Comparison of ENCODE assay signal across 29 cellular contexts in genomic region chr22:25698461-25698860, GRCh38. TPM values are rescaled to one million over a fixed set of nuclear protein-coding genes. Genes with fewer than 3 reads are reported as not detected.
A peak's percentile ranks its signal among the peaks of the same experiment; 100 is the strongest.
DNase-seq lines count a peak whose midpoint lies in the region; ATAC-seq and TF ChIP-seq lines count a peak whose summit lies in the region.
"Had no signal": no experiment of that assay in that cellular context is flagged by ENCODE, and none has a peak within 500 bp of the region (broad histone marks: within the 10 kb centered on the region; RNA-seq: fewer than 3 reads in every experiment).

No MANE protein-coding gene starts in this region.

- H3K36me3 ChIP-seq in SJCRH30, result peaks cover 67% of the 10 kb centered on the region
- H3K36me3 ChIP-seq in endodermal cell (ENCODE audit: control insufficient read depth, insufficient read depth, low read length), result no peaks in the 10 kb centered on the region
- no peaks in the 10 kb centered on the region for H3K36me3 ChIP-seq in osteoblast (ENCODE audit: insufficient read depth, low read length)
- H3K36me3 ChIP-seq: brain microvascular endothelial cell, HAP-1, MG63, thyroid gland had no signal

- H3K9me3 ChIP-seq in SJCRH30 (replicated peaks), result no peaks in the 10 kb centered on the region
- H3K9me3 ChIP-seq in endodermal cell (ENCODE audit: control insufficient read depth, low read length), result no peaks in the 10 kb centered on the region
- no peaks in the 10 kb centered on the region for H3K9me3 ChIP-seq in osteoblast (ENCODE audit: low read depth, low read length)
- H3K9me3 ChIP-seq: BLaER1, HAP-1, MG63, SK-N-SH, thyroid gland had no signal

- H3K9me3 Mint-ChIP-seq in endodermal cell, result no peaks in the 10 kb centered on the region
- H3K9me3 Mint-ChIP-seq: stimulated activated naive CD8-positive, alpha-beta T cell treated with anti-CD3 and anti-CD28 coated beads, Interleukin-15, Interleukin-2, amounts not matched to agents 100 ng/mL and 50 ng/mL, for 24 hours had no signal

- no peaks in the 10 kb centered on the region for H3K4me1 Mint-ChIP-seq in endodermal cell

- DNase-seq in ELF-1 (ENCODE audit: low read depth, low spot score), result peak; percentile 75
- DNase-seq in SJCRH30, result no peak
- DNase-seq in endodermal cell, result no peak
- peak; percentile 59 for DNase-seq in osteoblast (ENCODE audit: insufficient read length, low spot score, missing footprints)
- no peak for DNase-seq in hypothalamus (lab: John Stamatoyannopoulos, UW)
- no peak for DNase-seq in cerebellar nuclear complex (lab: John Stamatoyannopoulos, UW)
- DNase-seq: activated T-cell treated with anti-CD3 and anti-CD28 coated beads, Interleukin-2, amount 50 U/mL, for 1 hour; brain microvascular endothelial cell; KG1; mesenchymal stem cell; MG63; NCI-H1105; NCI-H187 treated with DMSO at 0.1 percent for 48 hours; NCI-H526; OCI-M1; posterior cingulate gyrus; right cardiac atrium; SK-N-SH; T-helper 17 cell; thyroid gland had no signal

- peak overlapping the region; percentile 23 for H3K27ac Mint-ChIP-seq in endodermal cell
- H3K27ac Mint-ChIP-seq: stimulated activated naive CD8-positive, alpha-beta T cell treated with anti-CD3 and anti-CD28 coated beads, Interleukin-15, Interleukin-2, amounts not matched to agents 100 ng/mL and 50 ng/mL, for 24 hours; T-helper 17 cell had no signal

- no peak overlapping the region for H3K4me3 Mint-ChIP-seq in endodermal cell
- H3K4me3 Mint-ChIP-seq: stimulated activated naive CD8-positive, alpha-beta T cell treated with anti-CD3 and anti-CD28 coated beads, Interleukin-15, Interleukin-2, amounts not matched to agents 100 ng/mL and 50 ng/mL, for 24 hours; T-helper 17 cell had no signal

- H3K4me3 ChIP-seq in SJCRH30 (no peak overlapping the region), endodermal cell (ENCODE audit: low read length) (no peak overlapping the region), osteoblast (ENCODE audit: insufficient read depth, low read length) (no peak overlapping the region)
- H3K4me3 ChIP-seq: BLaER1, HAP-1, MG63, smooth muscle cell, thyroid gland had no signal

- no peaks in the 10 kb centered on the region for H4K20me1 ChIP-seq in osteoblast (ENCODE audit: insufficient read depth, low read length)

- TF ChIP-seq CTCF in endodermal cell (conservative IDR thresholded peaks at IDR 0.05), result no peak
- no peak for TF ChIP-seq CTCF in osteoblast (IDR thresholded peaks at IDR 0.05; ENCODE audit: extremely low read depth, low read depth, low read length)

- ATAC-seq in GM21447 (IDR thresholded peaks at IDR 0.05; ENCODE audit: unreplicated experiment), result no peak
- ATAC-seq: left lobe of liver, right cardiac atrium, T-helper 17 cell had no signal

- 94 to 98% methylated on average over 6 to 7 of the region's 7 CpGs for WGBS in endodermal cell (ENCODE audit: insufficient coverage in 1 of 2, insufficient read length in 1 of 2), 2 experiments

- H3K27ac ChIP-seq in SJCRH30, result peak overlapping the region; percentile 87
- no peak overlapping the region for H3K27ac ChIP-seq in endodermal cell (ENCODE audit: low read depth, low read length)
- H3K27ac ChIP-seq in osteoblast (ENCODE audit: low read depth, low read length), result no peak overlapping the region
- H3K27ac ChIP-seq: BLaER1, brain microvascular endothelial cell, HL-60, thyroid gland had no signal

- H2AFZ ChIP-seq in osteoblast (ENCODE audit: low read length), result no peak overlapping the region

- H3K27me3 Mint-ChIP-seq in endodermal cell (ENCODE audit: insufficient read depth), result no peaks in the 10 kb centered on the region
- H3K27me3 Mint-ChIP-seq: stimulated activated naive CD8-positive, alpha-beta T cell treated with anti-CD3 and anti-CD28 coated beads, Interleukin-15, Interleukin-2, amounts not matched to agents 100 ng/mL and 50 ng/mL, for 24 hours had no signal

- H3K4me2 ChIP-seq in osteoblast (ENCODE audit: insufficient read depth, low read length), result no peak overlapping the region
- H3K4me2 ChIP-seq: BLaER1, SK-N-SH, smooth muscle cell had no signal

- H3K36me3 Mint-ChIP-seq in endodermal cell (ENCODE audit: low read depth), result peaks cover 20% of the 10 kb centered on the region

- H3K27me3 ChIP-seq in SJCRH30 (no peaks in the 10 kb centered on the region), endodermal cell (ENCODE audit: control insufficient read depth, insufficient read depth, low read length, poor library complexity, severe bottlenecking) (no peaks in the 10 kb centered on the region), osteoblast (ENCODE audit: insufficient read depth, low read length) (no peaks in the 10 kb centered on the region)
- H3K27me3 ChIP-seq: BLaER1, brain microvascular endothelial cell, MG63, thyroid gland had no signal

- no peaks in the 10 kb centered on the region for H3K79me2 ChIP-seq in osteoblast (ENCODE audit: insufficient read depth, low read length)

- H3K4me1 ChIP-seq in SJCRH30, result peaks cover 62% of the 10 kb centered on the region
- H3K4me1 ChIP-seq in endodermal cell (ENCODE audit: control insufficient read depth, insufficient read depth, low read length), result no peaks in the 10 kb centered on the region
- H3K4me1 ChIP-seq in osteoblast (ENCODE audit: insufficient read depth, low read length), result no peaks in the 10 kb centered on the region
- H3K4me1 ChIP-seq: HAP-1, thyroid gland had no signal

- H3K9ac ChIP-seq in endodermal cell (ENCODE audit: extremely low read depth, low read length, poor library complexity, severe bottlenecking), result no peak overlapping the region
- H3K9ac ChIP-seq: BLaER1, SK-N-SH had no signal

RNA-seq across cellular contexts. Expression of gene MYO18B, which starts 43.5 kb away (rescaled TPM):
- 32.4 and 40.6 TPM in 2 replicates for total RNA-seq in SJCRH30 (2014; rRNA removed; shearing (Covaris generic))
- total RNA-seq in endodermal cell, result under 1 TPM; 0.77 to 0.84 TPM
- polyA plus RNA-seq in endodermal cell (2013, experiment 1 of 2), result 0.14 TPM
- 0.33 TPM for polyA plus RNA-seq in endodermal cell (2013, experiment 2 of 2)
- under 0.01 TPM in 1 of 2 replicates, not detected in the other for total RNA-seq in osteoblast
- total RNA-seq: G401, left lobe of liver had no signal
- polyA plus RNA-seq: AG04450 had no signal

Comparison
In these comparisons a context has a peak if more than half of its experiments do, and no peak if none do; other contexts are left out.
1. DNase-seq: peak in ELF-1 (single experiment) and osteoblast (single experiment); none in SJCRH30 (0 of 2), endodermal cell (single experiment), hypothalamus (0 of 51) and cerebellar nuclear complex (0 of 2).
2. RNA of gene MYO18B, which starts 43.5 kb away (total RNA-seq): 32.4 to 40.6 TPM in SJCRH30; 0.77 to 0.84 TPM in endodermal cell and under 0.01 TPM in osteoblast; every median in the first group is over 10 times any median in the second.